In the genomic region with DNA sequence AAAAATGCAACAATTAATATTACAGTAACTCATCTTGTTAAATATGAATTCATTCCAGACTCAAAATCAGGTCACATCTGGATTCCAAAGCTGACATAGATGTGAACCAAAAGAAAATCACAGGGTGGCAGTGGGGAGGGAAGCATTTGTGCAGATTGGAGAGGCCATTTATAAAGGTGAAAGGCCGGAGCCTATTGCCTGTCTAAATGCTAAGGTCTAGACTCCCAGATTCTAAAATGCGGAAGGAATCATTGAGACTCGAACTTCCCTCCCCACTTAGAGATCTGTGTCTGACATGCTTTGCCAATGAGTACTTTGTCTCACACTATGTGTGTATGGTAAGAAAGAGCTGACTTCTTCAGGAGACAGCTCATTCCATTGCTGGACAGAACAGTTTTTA, we compare ENCODE assay signal across 18 cellular contexts.
"Had no signal": no experiment of that assay in that cellular context is flagged by ENCODE, and none has a peak within 500 bp of the region (broad histone marks: within the 10 kb centered on the region; RNA-seq: fewer than 3 reads in every experiment).

No MANE protein-coding gene starts in this region.

- H3K9me3 ChIP-seq: MG63, SJSA1 had no signal

- H3K36me3 ChIP-seq: MG63, SJSA1 had no signal

- H3K27me3 ChIP-seq: MG63, SJSA1 had no signal

- H3K4me3 ChIP-seq: MG63, SJSA1, SK-N-MC had no signal

- H3K27ac ChIP-seq: SJSA1, SK-N-MC had no signal

- DNase-seq: IMR-90, KG1, MG63, NCI-H1092, NCI-H1105 treated with DMSO at 0.1 percent for 48 hours, NCI-H1436, NCI-H187, NCI-H2029, NCI-H2081 treated with DMSO at 0.1 percent for 48 hours, NCI-H2171 treated with DMSO at 0.1 percent for 48 hours, NCI-H524, NCI-H69, NCI-H774, Right ventricle myocardium superior, RPMI8226, SIG-M5 had no signal
